In the genomic region with DNA sequence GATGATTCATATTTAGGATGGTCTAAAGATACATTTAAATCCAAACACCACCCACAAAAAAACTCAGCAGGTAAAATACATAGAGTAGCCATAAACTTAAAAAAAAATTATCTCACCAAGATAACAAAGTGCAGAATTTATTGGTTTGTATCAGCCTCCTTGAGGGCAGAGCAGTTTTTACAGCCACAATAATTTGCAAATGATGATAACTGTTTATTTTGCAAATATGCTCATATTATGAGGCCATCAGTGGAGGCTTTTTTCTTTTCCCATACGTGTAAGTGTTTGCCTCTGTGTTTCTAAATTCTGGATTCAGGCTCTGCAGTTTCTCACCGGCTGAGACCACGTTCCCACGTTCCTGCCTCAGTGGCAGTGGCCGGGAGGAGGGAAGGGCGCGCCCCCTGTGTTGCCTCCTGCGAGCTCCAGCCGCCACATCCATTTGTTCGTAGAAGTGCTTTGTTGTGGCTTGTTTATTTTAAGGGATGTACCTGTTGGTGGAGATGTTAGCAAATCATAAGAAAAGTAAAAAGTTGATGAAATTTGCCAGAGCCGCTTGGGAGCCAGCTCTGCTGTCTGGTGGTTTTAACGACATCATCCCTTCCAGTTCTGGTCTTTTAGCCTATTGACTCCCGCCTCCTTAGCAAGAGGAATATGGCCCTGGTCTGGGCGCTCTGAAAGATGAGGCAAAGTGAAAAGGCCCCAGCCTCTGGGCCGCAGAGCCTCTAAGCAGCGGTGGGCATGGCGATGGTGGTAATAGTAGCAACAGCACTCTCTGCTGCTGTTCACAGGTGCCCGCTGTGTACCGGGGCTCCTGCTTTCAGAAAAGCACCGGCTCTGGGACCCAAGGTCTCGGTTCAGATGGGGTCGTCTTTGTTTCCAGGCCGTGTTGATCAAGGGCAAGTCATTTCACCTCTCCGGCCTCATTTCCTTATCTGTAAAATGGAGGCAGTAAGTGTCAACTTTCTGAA, we compare ENCODE assay signal across 13 cellular contexts.
A peak's percentile ranks its signal among the peaks of the same experiment; 100 is the strongest.
DNase-seq lines count a peak whose midpoint lies in the region; ATAC-seq, FAIRE-seq and TF ChIP-seq lines count a peak whose summit lies in the region.
"Had no signal": no experiment of that assay in that cellular context is flagged by ENCODE, and none has a peak within 500 bp of the region (broad histone marks: within the 10 kb centered on the region; RNA-seq: fewer than 3 reads in every experiment).

No MANE protein-coding gene starts in this region.

- peaks cover 0 to 18% of the 10 kb centered on the region in 2 donors for H3K36me3 ChIP-seq in adrenal gland (replicated peaks in 1 of 2)
- no peaks in the 10 kb centered on the region for H3K36me3 ChIP-seq in hepatocyte (replicated peaks; ENCODE audit: insufficient read depth, low read depth)

- ATAC-seq in CD4-positive, alpha-beta T cell (ENCODE audit: poor library complexity) = no peak
- no peak for ATAC-seq in Right ventricle myocardium superior (ENCODE audit: poor library complexity)
- ATAC-seq in sciatic nerve = no peak

- TF ChIP-seq POLR2A in adrenal gland (IDR thresholded peaks at IDR 0.05) (no peak), GM12891 (IDR thresholded peaks at IDR 0.05; ENCODE audit: low read depth, low read length) (no peak)

- H3K27me3 Mint-ChIP-seq in CD4-positive, alpha-beta T cell = no peaks in the 10 kb centered on the region
- H3K27me3 Mint-ChIP-seq: CD4-positive, alpha-beta memory T cell had no signal

- H3K4me2 ChIP-seq in hepatocyte = no peak overlapping the region

- H3K9me3 ChIP-seq in CD4-positive, alpha-beta T cell (ENCODE audit: control insufficient read depth, low read length) = no peaks in the 10 kb centered on the region
- H3K9me3 ChIP-seq in adrenal gland (replicated peaks in 1 of 3) (no peaks in the 10 kb centered on the region), hepatocyte (ENCODE audit: low read depth) (no peaks in the 10 kb centered on the region)
- H3K9me3 ChIP-seq: SJCRH30 had no signal

- CTCF ChIA-PET in CD4-positive, alpha-beta T cell (lab: Charles Lee) = no interaction called here

- H2AFZ ChIP-seq in hepatocyte = no peak overlapping the region

- peaks cover 12% of the 10 kb centered on the region for H3K79me2 ChIP-seq in hepatocyte

- FAIRE-seq in GM12891 (lab: Jason Lieb, UNC) = no peak

- peaks cover 3% of the 10 kb centered on the region for H3K36me3 Mint-ChIP-seq in CD4-positive, alpha-beta T cell (ENCODE audit: low read depth)

- H3K4me1 Mint-ChIP-seq in CD4-positive, alpha-beta T cell (ENCODE audit: low read depth) = peaks cover 14% of the 10 kb centered on the region

- intact Hi-C loops in CD4-positive, alpha-beta T cell (cut with DNase I, micrococcal nuclease) = no loop called here
- intact Hi-C loops in adrenal gland (cut with DNase I) (no loop called here), Right ventricle myocardium superior (cut with DNase I) (no loop called here), sciatic nerve (cut with DNase I) (no loop called here)

- H3K4me3 ChIP-seq in adrenal gland (peak overlapping the region in 1 of 4 donors; percentile 9), hepatocyte (no peak overlapping the region)
- H3K4me3 ChIP-seq: SJCRH30 had no signal

- 61 to 71% (median 63%) methylated on average over 23 to 24 of the region's 24 CpGs for WGBS in adrenal gland, 4 donors
- 90% methylated on average over 24 of the region's 24 CpGs for WGBS in hepatocyte (ENCODE audit: low lambda C conversion rate, missing lambda C conversion rate)

- POLR2A ChIA-PET in CD4-positive, alpha-beta T cell (lab: Charles Lee) = no interaction called here

- no peaks in the 10 kb centered on the region for H3K9me2 ChIP-seq in hepatocyte (replicated peaks; ENCODE audit: insufficient read depth)

- H3K27me3 ChIP-seq in CD4-positive, alpha-beta T cell (ENCODE audit: control insufficient read depth, insufficient read depth, low read length) = no peaks in the 10 kb centered on the region
- H3K27me3 ChIP-seq in adrenal gland (no peaks in the 10 kb centered on the region), hepatocyte (no peaks in the 10 kb centered on the region)
- H3K27me3 ChIP-seq: SJCRH30 had no signal

- H3K27ac Mint-ChIP-seq in CD4-positive, alpha-beta T cell = peak overlapping the region; percentile 20
- H3K27ac Mint-ChIP-seq: CD4-positive, alpha-beta memory T cell had no signal

- H3K9me3 Mint-ChIP-seq in CD4-positive, alpha-beta T cell = no peaks in the 10 kb centered on the region
- H3K9me3 Mint-ChIP-seq: CD4-positive, alpha-beta memory T cell had no signal

- peaks cover 14% of the 10 kb centered on the region for H4K20me1 ChIP-seq in hepatocyte (ENCODE audit: insufficient read depth, poor library complexity, severe bottlenecking)

- no peak overlapping the region for H3K4me3 Mint-ChIP-seq in CD4-positive, alpha-beta T cell
- H3K4me3 Mint-ChIP-seq: CD4-positive, alpha-beta memory T cell had no signal

- H3K4me1 ChIP-seq in adrenal gland (replicated peaks in 1 of 2) (peaks cover 78 to 96% of the 10 kb centered on the region in 2 donors), hepatocyte (ENCODE audit: insufficient read depth) (peaks cover 17% of the 10 kb centered on the region)
- H3K4me1 ChIP-seq: SJCRH30 had no signal

- no peak for TF ChIP-seq CTCF in CD4-positive, alpha-beta T cell (IDR thresholded peaks at IDR 0.05)
- TF ChIP-seq CTCF in adrenal gland (IDR thresholded peaks at IDR 0.05) (peak in 1 of 6 experiments; percentile 9), hepatocyte (IDR thresholded peaks at IDR 0.05; ENCODE audit: poor library complexity) (no peak)

- H3K27ac ChIP-seq in CD4-positive, alpha-beta T cell (ENCODE audit: low read depth, low read length) = no peak overlapping the region
- H3K27ac ChIP-seq in adrenal gland = peak overlapping the region; percentile 65 to 100 (median 97)
- no peak overlapping the region for H3K27ac ChIP-seq in hepatocyte
- H3K27ac ChIP-seq: HL-60, SJCRH30 had no signal

- no peak for DNase-seq in CD4-positive, alpha-beta T cell
- peak in 6 of 7 donors; percentile 14 to 57 (median 28) for DNase-seq in adrenal gland
- DNase-seq in Right ventricle myocardium superior = peak; percentile 45
- DNase-seq in sciatic nerve (ENCODE audit: low spot score) = peak; percentile 57
- no peak for DNase-seq in GM12891 (ENCODE audit: insufficient read length, low spot score)
- DNase-seq in stimulated activated CD4-positive, alpha-beta T cell treated with anti-CD3 and anti-CD28 coated beads, Interleukin-15, amount 100 ng/mL, for 24 hours = no peak
- no peak for DNase-seq in ureter (ENCODE audit: low spot score)
- DNase-seq in hepatocyte (ENCODE audit: low spot score) = no peak
- DNase-seq: activated CD4-positive, alpha-beta T cell treated with anti-CD3 and anti-CD28 coated beads, Interleukin-2, amount 50 U/mL, for 1 hour; CD4-positive, alpha-beta memory T cell; NCI-H1930; SJCRH30 had no signal

TF ChIP-seq in GM12891, 5 proteins besides CTCF, POLR2A, EP300 and RAD21:
- TF ChIP-seq PAX5 (IDR thresholded peaks at IDR 0.05; ENCODE audit: insufficient read depth, low read length, severe bottlenecking) = no peak
- TF ChIP-seq POU2F2 (IDR thresholded peaks at IDR 0.05; ENCODE audit: low read depth, low read length) = no peak
- TF ChIP-seq TAF1 (IDR thresholded peaks at IDR 0.05; ENCODE audit: low read depth, low read length) = no peak
- TF ChIP-seq SPI1 (IDR thresholded peaks at IDR 0.05; ENCODE audit: low read depth, low read length) = no peak
- TF ChIP-seq POLR2AphosphoS5 (IDR thresholded peaks at IDR 0.05; ENCODE audit: low read depth, low read length) = no peak

Comparison
In these comparisons a context has a peak if more than half of its experiments do, and no peak if none do; other contexts are left out.
1. DNase-seq: peak in adrenal gland (6 of 7), Right ventricle myocardium superior (single experiment) and sciatic nerve (single experiment); none in CD4-positive, alpha-beta T cell (0 of 10), GM12891 (single experiment), stimulated activated CD4-positive, alpha-beta T cell treated with anti-CD3 and anti-CD28 coated beads, Interleukin-15, amount 100 ng/mL, for 24 hours (single experiment), ureter (single experiment) and hepatocyte (single experiment).
2. H3K27ac ChIP-seq: peak in adrenal gland (5 of 5); none in CD4-positive, alpha-beta T cell (single experiment) and hepatocyte (single experiment).